ENCODE assay signal across 23 cellular contexts in genomic region chr9:86821011-86821845, GRCh38.
DNase-seq lines count a peak whose midpoint lies in the region; ATAC-seq and TF ChIP-seq lines count a peak whose summit lies in the region.
"Had no signal": no experiment of that assay in that cellular context is flagged by ENCODE, and none has a peak within 500 bp of the region (broad histone marks: within the 10 kb centered on the region; RNA-seq: fewer than 3 reads in every experiment).

No MANE protein-coding gene starts in this region.

- TF ChIP-seq POLR2A in right lobe of liver (IDR thresholded peaks at IDR 0.05) = no peak

- H3K27ac ChIP-seq in neuronal stem cell (replicated peaks; ENCODE audit: low read length) = no peak overlapping the region
- no peak overlapping the region for H3K27ac ChIP-seq in right lobe of liver
- H3K27ac ChIP-seq in mammary epithelial cell (ENCODE audit: insufficient read depth, low read depth, low read length) = no peak overlapping the region
- H3K27ac ChIP-seq: gastrocnemius medialis, lower lobe of right lung, psoas muscle had no signal

- no peak overlapping the region for H3K23ac ChIP-seq in neuronal stem cell (ENCODE audit: low read depth, low read length, poor library complexity)

- H2BK5ac ChIP-seq in neuronal stem cell (ENCODE audit: low read length) = no peak overlapping the region

- no peak overlapping the region for H3K4ac ChIP-seq in neuronal stem cell (ENCODE audit: low read length)

- H3K9me3 ChIP-seq in neuronal stem cell (replicated peaks in 1 of 2; ENCODE audit: control insufficient read depth in 2 of 2, insufficient read depth in 1 of 2, low read depth in 1 of 2, low read length in 2 of 2) = peaks cover 2 to 8% of the 10 kb centered on the region in 2 donors
- no peaks in the 10 kb centered on the region for H3K9me3 ChIP-seq in right lobe of liver
- no peaks in the 10 kb centered on the region for H3K9me3 ChIP-seq in mammary epithelial cell (replicated peaks; ENCODE audit: insufficient read depth, low read length)
- H3K9me3 ChIP-seq: Caco-2, gastrocnemius medialis, psoas muscle had no signal

- no peak overlapping the region for H2BK15ac ChIP-seq in neuronal stem cell (ENCODE audit: low read length)

- no CpG with 5 or more reads among the region's 8 CpGs for WGBS in neuronal stem cell (ENCODE audit: extremely low coverage in 2 of 2, insufficient read length in 2 of 2, insufficient replicate concordance in 1 of 2), 2 donors
- 70% methylated on average over 8 of the region's 8 CpGs for WGBS in right lobe of liver (ENCODE audit: insufficient coverage, low coverage, low lambda C conversion rate, missing lambda C conversion rate)
- 80% methylated on average over 8 of the region's 8 CpGs for WGBS in mammary epithelial cell (ENCODE audit: low coverage, missing lambda C conversion rate)

- no peaks in the 10 kb centered on the region for H4K20me1 ChIP-seq in mammary epithelial cell (ENCODE audit: insufficient read depth, low read length)

- H2BK12ac ChIP-seq in neuronal stem cell (ENCODE audit: low read length) = no peak overlapping the region

- no peak overlapping the region for H2AK5ac ChIP-seq in neuronal stem cell (ENCODE audit: low read depth, low read length)

- H3K4me1 ChIP-seq in neuronal stem cell (ENCODE audit: control insufficient read depth in 2 of 2, insufficient read depth in 1 of 2, low read depth in 1 of 2, low read length in 2 of 2) = peaks cover 0 to 6% of the 10 kb centered on the region in 2 donors
- H3K4me1 ChIP-seq in right lobe of liver = no peaks in the 10 kb centered on the region
- no peaks in the 10 kb centered on the region for H3K4me1 ChIP-seq in mammary epithelial cell (ENCODE audit: insufficient read depth, low read length)
- H3K4me1 ChIP-seq: Caco-2, gastrocnemius medialis, lower lobe of right lung, psoas muscle had no signal

- no peak for TF ChIP-seq CTCF in AG10803 (conservative IDR thresholded peaks at IDR 0.05; ENCODE audit: low read length)
- no peak for TF ChIP-seq CTCF in fibroblast of mammary gland (conservative IDR thresholded peaks at IDR 0.05; ENCODE audit: control insufficient read depth, insufficient read depth, low read depth, low read length)
- TF ChIP-seq CTCF in right lobe of liver (IDR thresholded peaks at IDR 0.05) = no peak
- no peak for TF ChIP-seq CTCF in mammary epithelial cell (conservative IDR thresholded peaks at IDR 0.05 in 1 of 2, IDR thresholded peaks at IDR 0.05 in 1 of 2; ENCODE audit: extremely low read depth in 1 of 2, insufficient read depth in 1 of 2, low read depth in 1 of 2, low read length in 2 of 2)

- H2AFZ ChIP-seq in neuronal stem cell (ENCODE audit: low read length) (no peak overlapping the region), mammary epithelial cell (ENCODE audit: low read depth, low read length) (no peak overlapping the region)

- DNase-seq in AG10803 (ENCODE audit: low read depth) = peak; percentile 24
- peak; percentile 1 for DNase-seq in amniotic stem cell (lab: John Stamatoyannopoulos, UW)
- peak; percentile 44 for DNase-seq in fibroblast of mammary gland (ENCODE audit: low read depth)
- DNase-seq in neuronal stem cell (ENCODE audit: low spot score) = peak; percentile 20
- DNase-seq in right lobe of liver = no peak
- no peak for DNase-seq in effector CD4-positive, alpha-beta T cell
- DNase-seq in activated CD4-positive, alpha-beta T cell treated with anti-CD3 and anti-CD28 coated beads for 4 hours = no peak
- no peak for DNase-seq in mammary epithelial cell
- DNase-seq: activated naive CD4-positive, alpha-beta T cell treated with Interleukin-2 at 50 U/mL for 16 hours; activated T-cell treated with anti-CD3 and anti-CD28 coated beads, Interleukin-2, amount 50 U/mL, for 48 hours; Caco-2; caudate nucleus; DMS79 treated with DMSO at 0.1 percent for 48 hours; gastrocnemius medialis; lower lobe of right lung; NCI-H1048; NCI-H1694 treated with DMSO at 0.1 percent for 48 hours; NCI-H69; stimulated activated CD4-positive, alpha-beta T cell treated with anti-CD3 and anti-CD28 coated beads, Interleukin-2, amount 100 ng/mL, for 24 hours; T-helper 17 cell had no signal

- H2BK120ac ChIP-seq in neuronal stem cell (ENCODE audit: low read depth, low read length) = no peak overlapping the region

- CTCF ChIA-PET in mammary epithelial cell (lab: Charles Lee; ENCODE audit: low non-redundant PET) = no interaction called here

- dilution Hi-C loops in mammary epithelial cell (cut with HindIII; ENCODE audit: low sequenced_read_pairs) = no loop called here

- in situ Hi-C loops in mammary epithelial cell (cut with MboI; ENCODE audit: low sequenced_read_pairs in 2 of 2) = no loop called here

- H3K14ac ChIP-seq in neuronal stem cell (ENCODE audit: low read length) = no peak overlapping the region

- H4K8ac ChIP-seq in neuronal stem cell (ENCODE audit: low read depth, low read length) = no peak overlapping the region

- intact Hi-C loops in right lobe of liver (cut with DNase I) (no loop called here), mammary epithelial cell (cut with micrococcal nuclease) (no loop called here)

- no peaks in the 10 kb centered on the region for H3K27me3 ChIP-seq in neuronal stem cell (ENCODE audit: control insufficient read depth in 3 of 3, insufficient read depth in 3 of 3, low read depth in 1 of 3, low read length in 3 of 3)
- no peaks in the 10 kb centered on the region for H3K27me3 ChIP-seq in right lobe of liver
- H3K27me3 ChIP-seq in mammary epithelial cell (ENCODE audit: insufficient read depth, low read length) = no peaks in the 10 kb centered on the region
- H3K27me3 ChIP-seq: gastrocnemius medialis had no signal

- H3K79me2 ChIP-seq in mammary epithelial cell (ENCODE audit: insufficient read depth, low read length) = no peaks in the 10 kb centered on the region

- BruUV-seq in mammary epithelial cell (replicated peaks; lab: Mats Ljungman, UMichigan) = no TSS peak

- H3K9ac ChIP-seq in neuronal stem cell (ENCODE audit: low read depth, low read length, poor library complexity) (no peak overlapping the region), mammary epithelial cell (ENCODE audit: insufficient read depth, low read length) (no peak overlapping the region)

- no peak overlapping the region for H3K4me3 ChIP-seq in AG10803 (ENCODE audit: low read length)
- H3K4me3 ChIP-seq in fibroblast of mammary gland (ENCODE audit: control insufficient read depth, low read depth, low read length) = no peak overlapping the region
- no peak overlapping the region for H3K4me3 ChIP-seq in neuronal stem cell (ENCODE audit: low read length in 2 of 2)
- H3K4me3 ChIP-seq in right lobe of liver = no peak overlapping the region
- H3K4me3 ChIP-seq in mammary epithelial cell (replicated peaks in 1 of 3; ENCODE audit: insufficient read depth in 1 of 3, low read depth in 2 of 3, low read length in 3 of 3) = no peak overlapping the region
- H3K4me3 ChIP-seq: gastrocnemius medialis, lower lobe of right lung, psoas muscle, smooth muscle cell had no signal

- H4K91ac ChIP-seq in neuronal stem cell (ENCODE audit: low read depth, low read length, poor library complexity) = no peak overlapping the region

- no peak overlapping the region for H3K18ac ChIP-seq in neuronal stem cell (ENCODE audit: low read length)

- H3K4me2 ChIP-seq in neuronal stem cell (ENCODE audit: insufficient read depth, low read length, poor library complexity, severe bottlenecking) = no peak overlapping the region
- H3K4me2 ChIP-seq in mammary epithelial cell (ENCODE audit: insufficient read depth, low read depth, low read length) = no peak overlapping the region
- H3K4me2 ChIP-seq: smooth muscle cell had no signal

- no peak for ATAC-seq in right lobe of liver
- ATAC-seq: gastrocnemius medialis; lower lobe of right lung; psoas muscle; stimulated activated memory B cell treated with anti-CD40 and anti-IgM and Interleukin-4, amounts not matched to agents 10 μg/mL and 1 μg/mL and 100 μg/mL, for 72 hours; T-helper 17 cell had no signal

- no peaks in the 10 kb centered on the region for H3K36me3 ChIP-seq in neuronal stem cell (replicated peaks in 1 of 2; ENCODE audit: control insufficient read depth in 2 of 2, insufficient read depth in 2 of 2, low read length in 2 of 2)
- H3K36me3 ChIP-seq in right lobe of liver = no peaks in the 10 kb centered on the region
- H3K36me3 ChIP-seq in mammary epithelial cell (ENCODE audit: insufficient read depth, low read length) = no peaks in the 10 kb centered on the region
- H3K36me3 ChIP-seq: gastrocnemius medialis, lower lobe of right lung had no signal

- H3K79me1 ChIP-seq in neuronal stem cell (ENCODE audit: low read depth, low read length) = no peaks in the 10 kb centered on the region

Comparison
In these comparisons a context has a peak if more than half of its experiments do, and no peak if none do; other contexts are left out.
1. DNase-seq: peak in AG10803 (single experiment), amniotic stem cell (single experiment), fibroblast of mammary gland (single experiment) and neuronal stem cell (single experiment); none in right lobe of liver (0 of 3), effector CD4-positive, alpha-beta T cell (single experiment), activated CD4-positive, alpha-beta T cell treated with anti-CD3 and anti-CD28 coated beads for 4 hours (0 of 2) and mammary epithelial cell (single experiment).